Comparison of ENCODE assay signal across 24 cellular contexts in genomic region chr13:101267656-101268055, GRCh38.
DNase-seq lines count a peak whose midpoint lies in the region; ATAC-seq and TF ChIP-seq lines count a peak whose summit lies in the region.
"Had no signal": no experiment of that assay in that cellular context is flagged by ENCODE, and none has a peak within 500 bp of the region (broad histone marks: within the 10 kb centered on the region; RNA-seq: fewer than 3 reads in every experiment).

No MANE protein-coding gene starts in this region.

- H4K20me1 ChIP-seq in PC-3 (ENCODE audit: low read length): no peaks in the 10 kb centered on the region

- BruUV-seq in PC-3 (replicated peaks; lab: Mats Ljungman, UMichigan): no TSS peak

- no peak overlapping the region for H3K4me3 Mint-ChIP-seq in activated CD8-positive, alpha-beta T cell treated with anti-CD3 and anti-CD28 coated beads for 36 hours
- no peak overlapping the region for H3K4me3 Mint-ChIP-seq in activated CD8-positive, alpha-beta T cell treated with anti-CD3 and anti-CD28 coated beads, Interleukin-2, amount 10 ng/mL, durations not matched to agents 7 days and 5 days
- no peak overlapping the region for H3K4me3 Mint-ChIP-seq in stimulated activated memory B cell treated with anti-CD40 and anti-IgM and Interleukin-4, amounts not matched to agents 10 μg/mL and 1 μg/mL and 100 μg/mL, for 72 hours
- H3K4me3 Mint-ChIP-seq: activated naive CD4-positive, alpha-beta T cell treated with anti-CD3 and anti-CD28 coated beads for 36 hours; CD4-positive, CD25-positive, alpha-beta regulatory T cell; naive thymus-derived CD8-positive, alpha-beta T cell had no signal

- no peak for TF ChIP-seq EP300 in transverse colon (IDR thresholded peaks at IDR 0.05; ENCODE audit: low read depth)

- no peaks in the 10 kb centered on the region for H3K36me3 Mint-ChIP-seq in activated CD8-positive, alpha-beta T cell treated with anti-CD3 and anti-CD28 coated beads for 36 hours (ENCODE audit: low read depth)
- no peaks in the 10 kb centered on the region for H3K36me3 Mint-ChIP-seq in activated CD8-positive, alpha-beta T cell treated with anti-CD3 and anti-CD28 coated beads, Interleukin-2, amount 10 ng/mL, durations not matched to agents 7 days and 5 days (ENCODE audit: low read depth)
- no peaks in the 10 kb centered on the region for H3K36me3 Mint-ChIP-seq in stimulated activated memory B cell treated with anti-CD40 and anti-IgM and Interleukin-4, amounts not matched to agents 10 μg/mL and 1 μg/mL and 100 μg/mL, for 72 hours
- H3K36me3 Mint-ChIP-seq: CD4-positive, CD25-positive, alpha-beta regulatory T cell; naive thymus-derived CD8-positive, alpha-beta T cell had no signal

- no peak for TF ChIP-seq POLR2A in transverse colon (IDR thresholded peaks at IDR 0.05)

- H3K4me1 ChIP-seq in PC-3 (ENCODE audit: insufficient read depth, low read length) (peaks cover 33% of the 10 kb centered on the region), transverse colon (no peaks in the 10 kb centered on the region)
- H3K4me1 ChIP-seq: body of pancreas, lower lobe of right lung, parathyroid adenoma, SJCRH30, testis had no signal

- H3K9ac ChIP-seq in PC-3 (ENCODE audit: low read length): peak overlapping the region; percentile 60; the same call in 1 of the 2 replicates
- H3K9ac ChIP-seq: parathyroid adenoma had no signal

- H3K9me2 ChIP-seq in PC-3 (replicated peaks; ENCODE audit: low read length): no peaks in the 10 kb centered on the region

- H3K4me3 ChIP-seq in PC-3 (ENCODE audit: low read length) (no peak overlapping the region), epithelial cell of proximal tubule (ENCODE audit: low read depth, low read length) (no peak overlapping the region), transverse colon (no peak overlapping the region)
- H3K4me3 ChIP-seq: body of pancreas, coronary artery, lower lobe of right lung, SJCRH30, skin epidermis, testis had no signal

- DNase-seq in activated CD8-positive, alpha-beta T cell treated with anti-CD3 and anti-CD28 coated beads for 36 hours: no peak
- no peak for DNase-seq in activated CD8-positive, alpha-beta T cell treated with anti-CD3 and anti-CD28 coated beads, Interleukin-2, amount 10 ng/mL, durations not matched to agents 7 days and 5 days
- DNase-seq in PC-3 (peak; percentile 93), epithelial cell of proximal tubule (ENCODE audit: low read depth) (peak; percentile 16), transverse colon (no peak), GOT3 (lab: John Stamatoyannopoulos, UW) (no peak), HUDEP-2 (lab: John Stamatoyannopoulos, UW; ENCODE audit: unreplicated experiment in 76 of 76) (no peak)
- DNase-seq: 8988T; activated CD4-positive, alpha-beta T cell treated with anti-CD3 and anti-CD28 coated beads for 4 hours; activated naive CD4-positive, alpha-beta T cell treated with anti-CD3 and anti-CD28 coated beads for 36 hours; body of pancreas; CD4-positive, CD25-positive, alpha-beta regulatory T cell; glutamatergic neuron; lower lobe of right lung; MM.1S; naive thymus-derived CD8-positive, alpha-beta T cell; NCI-H187 treated with DMSO at 0.1 percent for 48 hours; SJCRH30; stimulated activated CD4-positive, alpha-beta T cell treated with anti-CD3 and anti-CD28 coated beads, Interleukin-4, amount 100 ng/mL, for 24 hours; testis had no signal

- H2AFZ ChIP-seq in PC-3 (ENCODE audit: low read length): no peak overlapping the region
- H2AFZ ChIP-seq: parathyroid adenoma had no signal

- in situ Hi-C loops in transverse colon (cut with MboI; ENCODE audit: low pct_ligation_motif_present in 1 of 4, low pct_unique_long_range_greater_than_20kb in 1 of 4, low sequenced_read_pairs in 3 of 4): no loop called here

- H3K27ac ChIP-seq in PC-3 (ENCODE audit: low read length): peak overlapping the region; percentile 93
- no peak overlapping the region for H3K27ac ChIP-seq in transverse colon
- H3K27ac ChIP-seq: body of pancreas, coronary artery, lower lobe of right lung, parathyroid adenoma, SJCRH30, skin epidermis, testis had no signal

- ATAC-seq in activated CD8-positive, alpha-beta T cell treated with anti-CD3 and anti-CD28 coated beads for 36 hours: peak; percentile 45
- no peak for ATAC-seq in activated CD8-positive, alpha-beta T cell treated with anti-CD3 and anti-CD28 coated beads, Interleukin-2, amount 10 ng/mL, durations not matched to agents 7 days and 5 days
- ATAC-seq in PC-3: peak; percentile 94
- peak; percentile 24 for ATAC-seq in stimulated activated memory B cell treated with anti-CD40 and anti-IgM and Interleukin-4, amounts not matched to agents 10 μg/mL and 1 μg/mL and 100 μg/mL, for 72 hours
- ATAC-seq: body of pancreas; lower lobe of right lung; naive thymus-derived CD8-positive, alpha-beta T cell had no signal

- H3K36me3 ChIP-seq in PC-3 (ENCODE audit: low read depth, low read length) (no peaks in the 10 kb centered on the region), transverse colon (no peaks in the 10 kb centered on the region)
- H3K36me3 ChIP-seq: lower lobe of right lung, SJCRH30 had no signal

- H3K9me3 ChIP-seq in PC-3 (ENCODE audit: low read length) (no peaks in the 10 kb centered on the region), transverse colon (no peaks in the 10 kb centered on the region)
- H3K9me3 ChIP-seq: body of pancreas, lower lobe of right lung, SJCRH30, testis had no signal

- no peak for TF ChIP-seq CTCF in activated CD8-positive, alpha-beta T cell treated with anti-CD3 and anti-CD28 coated beads for 36 hours (IDR thresholded peaks at IDR 0.05)
- TF ChIP-seq CTCF in PC-3 (conservative IDR thresholded peaks at IDR 0.05; ENCODE audit: low read depth, low read length): no peak
- no peak for TF ChIP-seq CTCF in epithelial cell of proximal tubule (conservative IDR thresholded peaks at IDR 0.05; ENCODE audit: low read depth, low read length)
- TF ChIP-seq CTCF in transverse colon (IDR thresholded peaks at IDR 0.05): no peak

- no peak overlapping the region for H3K27ac Mint-ChIP-seq in activated CD8-positive, alpha-beta T cell treated with anti-CD3 and anti-CD28 coated beads for 36 hours
- no peak overlapping the region for H3K27ac Mint-ChIP-seq in activated CD8-positive, alpha-beta T cell treated with anti-CD3 and anti-CD28 coated beads, Interleukin-2, amount 10 ng/mL, durations not matched to agents 7 days and 5 days
- H3K27ac Mint-ChIP-seq in stimulated activated memory B cell treated with anti-CD40 and anti-IgM and Interleukin-4, amounts not matched to agents 10 μg/mL and 1 μg/mL and 100 μg/mL, for 72 hours: no peak overlapping the region
- H3K27ac Mint-ChIP-seq: activated naive CD4-positive, alpha-beta T cell treated with anti-CD3 and anti-CD28 coated beads for 36 hours; CD4-positive, CD25-positive, alpha-beta regulatory T cell; naive thymus-derived CD8-positive, alpha-beta T cell had no signal

- POLR2A ChIA-PET in activated CD8-positive, alpha-beta T cell treated with anti-CD3 and anti-CD28 coated beads for 36 hours (lab: Charles Lee): no interaction called here
- POLR2A ChIA-PET in activated CD8-positive, alpha-beta T cell treated with anti-CD3 and anti-CD28 coated beads, Interleukin-2, amount 10 ng/mL, durations not matched to agents 7 days and 5 days (lab: Charles Lee): no interaction called here
- POLR2A ChIA-PET in PC-3 (lab: Charles Lee; ENCODE audit: unreplicated experiment): interaction anchor here (0.6 to 0.7 kb wide), 3 partner anchors 75 to 185 kb away, joined by 3 to 5 read pairs (median 5); partner anchors contain the start of gene ITGBL1

- H3K4me1 Mint-ChIP-seq in activated CD8-positive, alpha-beta T cell treated with anti-CD3 and anti-CD28 coated beads for 36 hours (ENCODE audit: low read depth): no peaks in the 10 kb centered on the region
- H3K4me1 Mint-ChIP-seq in activated CD8-positive, alpha-beta T cell treated with anti-CD3 and anti-CD28 coated beads, Interleukin-2, amount 10 ng/mL, durations not matched to agents 7 days and 5 days (ENCODE audit: low read depth): peaks cover 11% of the 10 kb centered on the region
- H3K4me1 Mint-ChIP-seq in stimulated activated memory B cell treated with anti-CD40 and anti-IgM and Interleukin-4, amounts not matched to agents 10 μg/mL and 1 μg/mL and 100 μg/mL, for 72 hours: no peaks in the 10 kb centered on the region
- H3K4me1 Mint-ChIP-seq: CD4-positive, CD25-positive, alpha-beta regulatory T cell had no signal

- H3K9me3 Mint-ChIP-seq in activated CD8-positive, alpha-beta T cell treated with anti-CD3 and anti-CD28 coated beads for 36 hours: no peaks in the 10 kb centered on the region
- H3K9me3 Mint-ChIP-seq in activated CD8-positive, alpha-beta T cell treated with anti-CD3 and anti-CD28 coated beads, Interleukin-2, amount 10 ng/mL, durations not matched to agents 7 days and 5 days (ENCODE audit: insufficient read depth): no peaks in the 10 kb centered on the region
- H3K9me3 Mint-ChIP-seq in stimulated activated memory B cell treated with anti-CD40 and anti-IgM and Interleukin-4, amounts not matched to agents 10 μg/mL and 1 μg/mL and 100 μg/mL, for 72 hours: no peaks in the 10 kb centered on the region
- H3K9me3 Mint-ChIP-seq: activated naive CD4-positive, alpha-beta T cell treated with anti-CD3 and anti-CD28 coated beads for 36 hours; CD4-positive, CD25-positive, alpha-beta regulatory T cell had no signal

- no peaks in the 10 kb centered on the region for H3K79me2 ChIP-seq in PC-3 (ENCODE audit: low read length)
- H3K79me2 ChIP-seq: parathyroid adenoma had no signal

- WGBS in transverse colon (ENCODE audit: low coverage in 1 of 2), 2 donors: 87 to 89% methylated on average over 2 to 5 of the region's 5 CpGs

- H3K27me3 Mint-ChIP-seq in activated CD8-positive, alpha-beta T cell treated with anti-CD3 and anti-CD28 coated beads for 36 hours: no peaks in the 10 kb centered on the region
- no peaks in the 10 kb centered on the region for H3K27me3 Mint-ChIP-seq in activated CD8-positive, alpha-beta T cell treated with anti-CD3 and anti-CD28 coated beads, Interleukin-2, amount 10 ng/mL, durations not matched to agents 7 days and 5 days (ENCODE audit: low read depth)
- no peaks in the 10 kb centered on the region for H3K27me3 Mint-ChIP-seq in stimulated activated memory B cell treated with anti-CD40 and anti-IgM and Interleukin-4, amounts not matched to agents 10 μg/mL and 1 μg/mL and 100 μg/mL, for 72 hours
- H3K27me3 Mint-ChIP-seq: CD4-positive, CD25-positive, alpha-beta regulatory T cell had no signal

- intact Hi-C loops in activated CD8-positive, alpha-beta T cell treated with anti-CD3 and anti-CD28 coated beads for 36 hours (cut with micrococcal nuclease): no loop called here
- intact Hi-C loops in PC-3 (cut with micrococcal nuclease): no loop called here
- intact Hi-C loops in transverse colon (cut with DNase I; ENCODE audit: low total_unique reads): no loop called here

- CTCF ChIA-PET in activated CD8-positive, alpha-beta T cell treated with anti-CD3 and anti-CD28 coated beads for 36 hours (lab: Charles Lee): interaction anchor here (1.3 kb wide), 2 partner anchors 9 to 123 kb away, joined by 3 to 4 read pairs; no protein-coding TSS in a partner anchor
- CTCF ChIA-PET in activated CD8-positive, alpha-beta T cell treated with anti-CD3 and anti-CD28 coated beads, Interleukin-2, amount 10 ng/mL, durations not matched to agents 7 days and 5 days (lab: Charles Lee): interaction anchor here (0.6 kb wide), 1 partner anchor 123 kb away, joined by 3 read pairs; no protein-coding TSS in a partner anchor
- CTCF ChIA-PET in PC-3 (lab: Charles Lee): interaction anchor here (0.7 kb wide), 1 partner anchor 9 kb away, joined by 5 read pairs; no protein-coding TSS in a partner anchor

- H3F3A ChIP-seq in PC-3 (ENCODE audit: low read length, unreplicated experiment): no peaks in the 10 kb centered on the region

- H3K27me3 ChIP-seq in PC-3 (ENCODE audit: low read length) (no peaks in the 10 kb centered on the region), transverse colon (no peaks in the 10 kb centered on the region)
- H3K27me3 ChIP-seq: body of pancreas, SJCRH30, testis had no signal

- H3K4me2 ChIP-seq in PC-3 (ENCODE audit: low read length): peak overlapping the region; percentile 24

Comparison
In these comparisons a context has a peak if more than half of its experiments do, and no peak if none do; other contexts are left out.
1. DNase-seq: peak in PC-3 (single experiment) and epithelial cell of proximal tubule (single experiment); none in activated CD8-positive, alpha-beta T cell treated with anti-CD3 and anti-CD28 coated beads for 36 hours (single experiment), activated CD8-positive, alpha-beta T cell treated with anti-CD3 and anti-CD28 coated beads, Interleukin-2, amount 10 ng/mL, durations not matched to agents 7 days and 5 days (single experiment), transverse colon (single experiment), GOT3 (single experiment) and HUDEP-2 (0 of 76).